Comparison of ENCODE assay signal across 8 cellular contexts in the genomic region with DNA sequence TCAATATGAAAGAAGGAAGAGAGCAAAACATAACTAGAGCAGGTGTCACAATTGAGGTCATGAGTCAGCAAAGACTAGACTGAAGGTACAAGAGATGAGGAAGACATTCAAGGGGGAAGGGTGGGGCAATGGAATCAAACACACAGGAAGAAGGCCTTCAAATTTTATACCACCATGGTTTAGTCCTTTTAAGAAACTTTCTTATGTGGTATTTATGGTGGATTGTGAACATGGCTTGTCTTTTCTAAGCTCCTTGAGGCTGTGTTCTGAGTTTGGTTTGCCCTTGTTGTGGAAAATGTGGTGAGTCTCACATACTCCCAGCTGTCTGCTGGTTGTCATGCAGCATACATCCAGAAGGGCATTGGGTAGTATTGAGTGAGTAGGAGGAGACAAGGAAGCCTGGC.
DNase-seq lines count a peak whose midpoint lies in the region; ATAC-seq and TF ChIP-seq lines count a peak whose summit lies in the region.

No MANE protein-coding gene starts in this region.

- H3K4me2 ChIP-seq in SK-N-SH: no peak overlapping the region

- H3K4me1 ChIP-seq in body of pancreas (no peaks in the 10 kb centered on the region), SK-N-SH (ENCODE audit: control insufficient read depth in 1 of 2, insufficient read depth in 2 of 2, low read depth in 1 of 2, low read length in 1 of 2) (no peaks in the 10 kb centered on the region)

- CTCF ChIA-PET in SK-N-SH (lab: Yijun Ruan, JAX): interaction anchor here (0.9 to 1.3 kb wide), 2 partner anchors 9 to 218 kb away, joined by 3 read pairs; no protein-coding TSS in a partner anchor

- no peak for TF ChIP-seq RAD21 in SK-N-SH (IDR thresholded peaks at IDR 0.05; ENCODE audit: low read length)

- H3K4me3 Mint-ChIP-seq in activated T-helper 2 cell treated with anti-CD3 and anti-CD28 coated beads, Interferon-gamma antibody, Interleukin-2, Interleukin-4, amounts not matched to agents 10 μg/mL and 5 μg/mL and 100 μg/mL, durations not matched to agents 14 hours and 24 hours and 36 hours (ENCODE audit: low read depth): no peak overlapping the region

- H3K36me3 ChIP-seq in body of pancreas (replicated peaks in 1 of 2; ENCODE audit: insufficient read depth in 1 of 2, low read depth in 2 of 2) (no peaks in the 10 kb centered on the region), SK-N-SH (replicated peaks in 1 of 2; ENCODE audit: control insufficient read depth in 1 of 2, insufficient read depth in 2 of 2, low read length in 1 of 2) (no peaks in the 10 kb centered on the region)

- peaks cover 10% of the 10 kb centered on the region for H3K27me3 Mint-ChIP-seq in activated T-helper 2 cell treated with anti-CD3 and anti-CD28 coated beads, Interferon-gamma antibody, Interleukin-2, Interleukin-4, amounts not matched to agents 10 μg/mL and 5 μg/mL and 100 μg/mL, durations not matched to agents 14 hours and 24 hours and 36 hours (ENCODE audit: low read depth)

- H3K4me3 ChIP-seq in body of pancreas: no peak overlapping the region
- H3K4me3 ChIP-seq in SK-N-SH (ENCODE audit: low read depth in 2 of 2, low read length in 1 of 2): no peak overlapping the region

- H2AFZ ChIP-seq in SK-N-SH (ENCODE audit: low read depth): no peak overlapping the region

- POLR2A ChIA-PET in SK-N-SH (lab: Yijun Ruan, JAX): no interaction called here

- no peak for TF ChIP-seq EP300 in SK-N-SH (IDR thresholded peaks at IDR 0.05; ENCODE audit: borderline replicate concordance in 1 of 2, low read depth in 1 of 2, low read length in 1 of 2)

- intact Hi-C loops in activated T-helper 2 cell treated with anti-CD3 and anti-CD28 coated beads, Interferon-gamma antibody, Interleukin-2, Interleukin-4, amounts not matched to agents 10 μg/mL and 5 μg/mL and 100 μg/mL, durations not matched to agents 14 hours and 24 hours and 36 hours (cut with micrococcal nuclease): loop anchor here (5.0 kb wide), 1 partner anchor 38 kb away; no protein-coding TSS in a partner anchor
- intact Hi-C loops in body of pancreas (cut with DNase I): no loop called here

- peak; percentile 98 for ATAC-seq in HG03442 (IDR thresholded peaks at IDR 0.05; ENCODE audit: unreplicated experiment)
- ATAC-seq in body of pancreas: no peak

- H3K27me3 ChIP-seq in body of pancreas (no peaks in the 10 kb centered on the region), SK-N-SH (ENCODE audit: insufficient read depth) (no peaks in the 10 kb centered on the region)

- H4K20me1 ChIP-seq in SK-N-SH (ENCODE audit: insufficient read depth): no peaks in the 10 kb centered on the region

- TF ChIP-seq POLR2A in body of pancreas (IDR thresholded peaks at IDR 0.05): no peak

- peaks cover 8% of the 10 kb centered on the region for H3K4me1 Mint-ChIP-seq in activated T-helper 2 cell treated with anti-CD3 and anti-CD28 coated beads, Interferon-gamma antibody, Interleukin-2, Interleukin-4, amounts not matched to agents 10 μg/mL and 5 μg/mL and 100 μg/mL, durations not matched to agents 14 hours and 24 hours and 36 hours (ENCODE audit: low read depth)

- H3K27ac Mint-ChIP-seq in activated T-helper 2 cell treated with anti-CD3 and anti-CD28 coated beads, Interferon-gamma antibody, Interleukin-2, Interleukin-4, amounts not matched to agents 10 μg/mL and 5 μg/mL and 100 μg/mL, durations not matched to agents 14 hours and 24 hours and 36 hours: peak overlapping the region; percentile 56

- H3K9me3 ChIP-seq in body of pancreas (no peaks in the 10 kb centered on the region), SK-N-SH (no peaks in the 10 kb centered on the region)

- no peaks in the 10 kb centered on the region for H3K9me3 Mint-ChIP-seq in activated T-helper 2 cell treated with anti-CD3 and anti-CD28 coated beads, Interferon-gamma antibody, Interleukin-2, Interleukin-4, amounts not matched to agents 10 μg/mL and 5 μg/mL and 100 μg/mL, durations not matched to agents 14 hours and 24 hours and 36 hours

- H3K36me3 Mint-ChIP-seq in activated T-helper 2 cell treated with anti-CD3 and anti-CD28 coated beads, Interferon-gamma antibody, Interleukin-2, Interleukin-4, amounts not matched to agents 10 μg/mL and 5 μg/mL and 100 μg/mL, durations not matched to agents 14 hours and 24 hours and 36 hours (ENCODE audit: low read depth): no peaks in the 10 kb centered on the region

- no peaks in the 10 kb centered on the region for H3F3A ChIP-seq in SK-N-SH (replicated peaks; ENCODE audit: insufficient read depth)

- peak; percentile 1 to 12 for DNase-seq in stimulated activated CD4-positive, alpha-beta T cell treated with anti-CD3 and anti-CD28 coated beads, Interleukin-15, amount 100 ng/mL, for 48 hours (ENCODE audit: low read depth in 2 of 2)
- no peak for DNase-seq in stimulated activated CD4-positive, alpha-beta T cell treated with anti-CD3 and anti-CD28 coated beads, Interleukin-2, amount 100 ng/mL, for 48 hours
- DNase-seq in activated T-helper 2 cell treated with anti-CD3 and anti-CD28 coated beads, Interferon-gamma antibody, Interleukin-2, Interleukin-4, amounts not matched to agents 10 μg/mL and 5 μg/mL and 100 μg/mL, durations not matched to agents 14 hours and 24 hours and 36 hours (ENCODE audit: low spot score): peak; percentile 52
- no peak for DNase-seq in body of pancreas
- no peak for DNase-seq in NCI-H345 (lab: John Stamatoyannopoulos, UW)
- DNase-seq in medulla oblongata (ENCODE audit: extremely low spot score): no peak
- no peak for DNase-seq in SK-N-SH

- no peaks in the 10 kb centered on the region for H3K9me2 ChIP-seq in SK-N-SH

- H3K79me2 ChIP-seq in SK-N-SH (ENCODE audit: insufficient read depth): no peaks in the 10 kb centered on the region

- H3K9ac ChIP-seq in SK-N-SH: no peak overlapping the region

- no peak for TF ChIP-seq CTCF in body of pancreas (IDR thresholded peaks at IDR 0.05)
- no peak for TF ChIP-seq CTCF in SK-N-SH (IDR thresholded peaks at IDR 0.05)

- H3K27ac ChIP-seq in body of pancreas (no peak overlapping the region), SK-N-SH (ENCODE audit: low read depth in 2 of 2, low read length in 1 of 2) (no peak overlapping the region)

TF ChIP-seq in SK-N-SH, 30 proteins besides CTCF, POLR2A, EP300 and RAD21 (continues in another document):
- TF ChIP-seq NFIC (IDR thresholded peaks at IDR 0.05; ENCODE audit: borderline replicate concordance) (no peak), SIN3A (IDR thresholded peaks at IDR 0.05; ENCODE audit: borderline replicate concordance, low read depth, low read length) (no peak), POLR2AphosphoS5 (IDR thresholded peaks at IDR 0.05; ENCODE audit: low read depth, low read length) (no peak), EZH2phosphoT487 (IDR thresholded peaks at IDR 0.05; ENCODE audit: borderline replicate concordance, low read depth) (no peak), JUND (IDR thresholded peaks at IDR 0.05) (no peak), ZBTB33 (IDR thresholded peaks at IDR 0.05; ENCODE audit: borderline replicate concordance, low read depth) (no peak), MXI1 (IDR thresholded peaks at IDR 0.05; ENCODE audit: low read depth, low read length) (no peak), USF1 (IDR thresholded peaks at IDR 0.05; ENCODE audit: borderline replicate concordance, low read depth) (no peak), MEF2A (IDR thresholded peaks at IDR 0.05; ENCODE audit: borderline replicate concordance, low read depth) (no peak), GATA2 (CRISPR knock-in tag; IDR thresholded peaks at IDR 0.05) (no peak), IRF3 (IDR thresholded peaks at IDR 0.05; ENCODE audit: low read depth, low read length) (no peak)
- TF ChIP-seq, protein P1, sequence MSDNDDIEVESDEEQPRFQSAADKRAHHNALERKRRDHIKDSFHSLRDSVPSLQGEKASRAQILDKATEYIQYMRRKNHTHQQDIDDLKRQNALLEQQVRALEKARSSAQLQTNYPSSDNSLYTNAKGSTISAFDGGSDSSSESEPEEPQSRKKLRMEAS (IDR thresholded peaks at IDR 0.05; ENCODE audit: low read depth): no peak
- TF ChIP-seq, protein P2, sequence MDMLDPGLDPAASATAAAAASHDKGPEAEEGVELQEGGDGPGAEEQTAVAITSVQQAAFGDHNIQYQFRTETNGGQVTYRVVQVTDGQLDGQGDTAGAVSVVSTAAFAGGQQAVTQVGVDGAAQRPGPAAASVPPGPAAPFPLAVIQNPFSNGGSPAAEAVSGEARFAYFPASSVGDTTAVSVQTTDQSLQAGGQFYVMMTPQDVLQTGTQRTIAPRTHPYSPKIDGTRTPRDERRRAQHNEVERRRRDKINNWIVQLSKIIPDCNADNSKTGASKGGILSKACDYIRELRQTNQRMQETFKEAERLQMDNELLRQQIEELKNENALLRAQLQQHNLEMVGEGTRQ (IDR thresholded peaks at IDR 0.05; ENCODE audit: borderline replicate concordance, low read depth, low read length): no peak

Comparison
In these comparisons a context has a peak if more than half of its experiments do, and no peak if none do; other contexts are left out.
1. DNase-seq: peak in stimulated activated CD4-positive, alpha-beta T cell treated with anti-CD3 and anti-CD28 coated beads, Interleukin-15, amount 100 ng/mL, for 48 hours (2 of 2) and activated T-helper 2 cell treated with anti-CD3 and anti-CD28 coated beads, Interferon-gamma antibody, Interleukin-2, Interleukin-4, amounts not matched to agents 10 μg/mL and 5 μg/mL and 100 μg/mL, durations not matched to agents 14 hours and 24 hours and 36 hours (single experiment); none in stimulated activated CD4-positive, alpha-beta T cell treated with anti-CD3 and anti-CD28 coated beads, Interleukin-2, amount 100 ng/mL, for 48 hours (0 of 2), body of pancreas (0 of 4), NCI-H345 (single experiment), medulla oblongata (single experiment) and SK-N-SH (single experiment).